In the genomic region with DNA sequence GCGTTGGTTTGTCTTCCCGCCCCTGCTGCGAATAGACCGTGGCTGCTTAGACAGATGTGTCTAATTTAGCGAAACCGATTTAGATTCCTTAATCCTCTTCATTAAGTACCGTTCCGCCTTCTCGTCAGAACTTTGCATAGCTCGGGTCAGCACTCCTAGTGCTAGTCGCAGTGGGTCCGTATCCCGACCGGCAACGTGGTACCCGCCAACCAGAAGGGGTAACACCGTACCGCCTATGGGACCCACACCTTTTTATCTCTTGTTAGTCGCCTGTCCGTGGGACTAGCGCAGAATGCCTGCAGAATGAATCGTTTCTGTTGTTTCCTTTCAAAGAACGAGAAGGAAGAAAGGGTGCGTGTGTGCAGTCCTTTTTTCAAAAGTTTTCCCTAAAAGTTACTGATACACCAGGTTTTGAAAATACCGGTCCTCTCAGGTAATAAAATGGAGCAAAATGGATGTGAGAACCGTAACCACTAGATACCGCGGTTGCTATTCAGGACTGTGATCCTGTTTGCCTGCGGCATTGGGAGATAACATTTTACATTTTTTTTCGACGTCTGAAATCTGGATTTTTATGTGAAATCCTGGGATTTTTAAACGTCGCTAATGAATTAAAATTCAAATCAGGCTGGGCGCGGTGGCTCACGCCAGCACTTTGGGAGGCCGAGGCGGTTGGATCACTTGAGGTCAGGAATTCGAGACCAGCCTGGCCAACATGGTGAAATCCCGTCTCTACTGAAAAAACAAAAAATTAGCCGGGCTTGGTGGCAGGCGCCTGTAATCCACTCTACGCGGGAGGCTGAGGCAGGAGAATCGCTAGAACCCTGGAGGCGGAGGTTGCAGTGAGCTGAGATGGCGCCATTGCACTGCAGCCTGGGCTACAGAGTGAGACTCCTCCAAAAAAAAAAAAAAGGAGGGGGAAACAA, we compare ENCODE assay signal across 1 cellular context.
TF ChIP-seq lines count a peak whose summit lies in the region.

No MANE protein-coding gene starts in this region.

TF ChIP-seq in GM23338, 12 proteins besides CTCF, POLR2A, EP300 and RAD21 (continued from another document):
- TF ChIP-seq, protein P1, sequence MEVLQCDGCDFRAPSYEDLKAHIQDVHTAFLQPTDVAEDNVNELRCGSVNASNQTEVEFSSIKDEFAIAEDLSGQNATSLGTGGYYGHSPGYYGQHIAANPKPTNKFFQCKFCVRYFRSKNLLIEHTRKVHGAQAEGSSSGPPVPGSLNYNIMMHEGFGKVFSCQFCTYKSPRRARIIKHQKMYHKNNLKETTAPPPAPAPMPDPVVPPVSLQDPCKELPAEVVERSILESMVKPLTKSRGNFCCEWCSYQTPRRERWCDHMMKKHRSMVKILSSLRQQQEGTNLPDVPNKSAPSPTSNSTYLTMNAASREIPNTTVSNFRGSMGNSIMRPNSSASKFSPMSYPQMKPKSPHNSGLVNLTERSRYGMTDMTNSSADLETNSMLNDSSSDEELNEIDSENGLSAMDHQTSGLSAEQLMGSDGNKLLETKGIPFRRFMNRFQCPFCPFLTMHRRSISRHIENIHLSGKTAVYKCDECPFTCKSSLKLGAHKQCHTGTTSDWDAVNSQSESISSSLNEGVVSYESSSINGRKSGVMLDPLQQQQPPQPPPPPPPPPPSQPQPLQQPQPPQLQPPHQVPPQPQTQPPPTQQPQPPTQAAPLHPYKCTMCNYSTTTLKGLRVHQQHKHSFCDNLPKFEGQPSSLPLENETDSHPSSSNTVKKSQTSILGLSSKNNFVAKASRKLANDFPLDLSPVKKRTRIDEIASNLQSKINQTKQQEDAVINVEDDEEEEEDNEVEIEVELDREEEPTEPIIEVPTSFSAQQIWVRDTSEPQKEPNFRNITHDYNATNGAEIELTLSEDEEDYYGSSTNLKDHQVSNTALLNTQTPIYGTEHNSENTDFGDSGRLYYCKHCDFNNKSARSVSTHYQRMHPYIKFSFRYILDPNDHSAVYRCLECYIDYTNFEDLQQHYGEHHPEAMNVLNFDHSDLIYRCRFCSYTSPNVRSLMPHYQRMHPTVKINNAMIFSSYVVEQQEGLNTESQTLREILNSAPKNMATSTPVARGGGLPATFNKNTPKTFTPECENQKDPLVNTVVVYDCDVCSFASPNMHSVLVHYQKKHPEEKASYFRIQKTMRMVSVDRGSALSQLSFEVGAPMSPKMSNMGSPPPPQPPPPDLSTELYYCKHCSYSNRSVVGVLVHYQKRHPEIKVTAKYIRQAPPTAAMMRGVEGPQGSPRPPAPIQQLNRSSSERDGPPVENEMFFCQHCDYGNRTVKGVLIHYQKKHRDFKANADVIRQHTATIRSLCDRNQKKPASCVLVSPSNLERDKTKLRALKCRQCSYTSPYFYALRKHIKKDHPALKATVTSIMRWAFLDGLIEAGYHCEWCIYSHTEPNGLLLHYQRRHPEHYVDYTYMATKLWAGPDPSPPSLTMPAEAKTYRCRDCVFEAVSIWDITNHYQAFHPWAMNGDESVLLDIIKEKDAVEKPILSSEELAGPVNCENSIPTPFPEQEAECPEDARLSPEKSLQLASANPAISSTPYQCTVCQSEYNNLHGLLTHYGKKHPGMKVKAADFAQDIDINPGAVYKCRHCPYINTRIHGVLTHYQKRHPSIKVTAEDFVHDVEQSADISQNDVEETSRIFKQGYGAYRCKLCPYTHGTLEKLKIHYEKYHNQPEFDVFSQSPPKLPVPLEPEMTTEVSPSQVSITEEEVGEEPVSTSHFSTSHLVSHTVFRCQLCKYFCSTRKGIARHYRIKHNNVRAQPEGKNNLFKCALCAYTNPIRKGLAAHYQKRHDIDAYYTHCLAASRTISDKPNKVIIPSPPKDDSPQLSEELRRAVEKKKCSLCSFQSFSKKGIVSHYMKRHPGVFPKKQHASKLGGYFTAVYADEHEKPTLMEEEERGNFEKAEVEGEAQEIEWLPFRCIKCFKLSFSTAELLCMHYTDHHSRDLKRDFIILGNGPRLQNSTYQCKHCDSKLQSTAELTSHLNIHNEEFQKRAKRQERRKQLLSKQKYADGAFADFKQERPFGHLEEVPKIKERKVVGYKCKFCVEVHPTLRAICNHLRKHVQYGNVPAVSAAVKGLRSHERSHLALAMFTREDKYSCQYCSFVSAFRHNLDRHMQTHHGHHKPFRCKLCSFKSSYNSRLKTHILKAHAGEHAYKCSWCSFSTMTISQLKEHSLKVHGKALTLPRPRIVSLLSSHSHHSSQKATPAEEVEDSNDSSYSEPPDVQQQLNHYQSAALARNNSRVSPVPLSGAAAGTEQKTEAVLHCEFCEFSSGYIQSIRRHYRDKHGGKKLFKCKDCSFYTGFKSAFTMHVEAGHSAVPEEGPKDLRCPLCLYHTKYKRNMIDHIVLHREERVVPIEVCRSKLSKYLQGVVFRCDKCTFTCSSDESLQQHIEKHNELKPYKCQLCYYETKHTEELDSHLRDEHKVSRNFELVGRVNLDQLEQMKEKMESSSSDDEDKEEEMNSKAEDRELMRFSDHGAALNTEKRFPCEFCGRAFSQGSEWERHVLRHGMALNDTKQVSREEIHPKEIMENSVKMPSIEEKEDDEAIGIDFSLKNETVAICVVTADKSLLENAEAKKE (CRISPR knock-in tag; IDR thresholded peaks at IDR 0.05), result no peak
- no peak for TF ChIP-seq EZH2phosphoT487 (IDR thresholded peaks at IDR 0.05; ENCODE audit: unreplicated experiment)
- no peak; the same call in none of the 2 replicates for TF ChIP-seq POLR2AphosphoS5 (IDR thresholded peaks at IDR 0.05; ENCODE audit: low read depth)
- TF ChIP-seq NANOG (IDR thresholded peaks at IDR 0.05; ENCODE audit: borderline replicate concordance), result no peak
- TF ChIP-seq STAT1 (IDR thresholded peaks at IDR 0.05; ENCODE audit: unreplicated experiment), result no peak
- no peak for TF ChIP-seq CREB1 (CRISPR knock-in tag; IDR thresholded peaks at IDR 0.05; ENCODE audit: low read depth)
TF ChIP-seq in GM23338: peak in this region for 0.
